ENCODE assay signal across 17 cellular contexts in genomic region chr2:236354056-236354940, GRCh38.
DNase-seq lines count a peak whose midpoint lies in the region; ATAC-seq and TF ChIP-seq lines count a peak whose summit lies in the region.
"Had no signal": no experiment of that assay in that cellular context is flagged by ENCODE, and none has a peak within 500 bp of the region (broad histone marks: within the 10 kb centered on the region; RNA-seq: fewer than 3 reads in every experiment).

No MANE protein-coding gene starts in this region.

- peaks cover 2% of the 10 kb centered on the region for H3K4me1 Mint-ChIP-seq in activated CD8-positive, alpha-beta memory T cell treated with anti-CD3 and anti-CD28 coated beads, Interleukin-2, amount 10 ng/mL, durations not matched to agents 7 days and 5 days
- peaks cover 8% of the 10 kb centered on the region for H3K4me1 Mint-ChIP-seq in stimulated activated naive CD8-positive, alpha-beta T cell treated with anti-CD3 and anti-CD28 coated beads, Interleukin-15, amount 100 ng/mL, for 72 hours
- H3K4me1 Mint-ChIP-seq in neural crest cell, result peaks cover 12% of the 10 kb centered on the region

- no peaks in the 10 kb centered on the region for H3K36me3 Mint-ChIP-seq in activated CD8-positive, alpha-beta memory T cell treated with anti-CD3 and anti-CD28 coated beads, Interleukin-2, amount 10 ng/mL, durations not matched to agents 7 days and 5 days
- no peaks in the 10 kb centered on the region for H3K36me3 Mint-ChIP-seq in neural crest cell (ENCODE audit: low read depth)
- H3K36me3 Mint-ChIP-seq: CD4-positive, CD25-positive, alpha-beta regulatory T cell had no signal

- H3K27me3 Mint-ChIP-seq in activated CD8-positive, alpha-beta memory T cell treated with anti-CD3 and anti-CD28 coated beads, Interleukin-2, amount 10 ng/mL, durations not matched to agents 7 days and 5 days, result no peaks in the 10 kb centered on the region
- peaks cover 10% of the 10 kb centered on the region for H3K27me3 Mint-ChIP-seq in stimulated activated naive CD8-positive, alpha-beta T cell treated with anti-CD3 and anti-CD28 coated beads, Interleukin-15, amount 100 ng/mL, for 72 hours
- H3K27me3 Mint-ChIP-seq in neural crest cell (ENCODE audit: low read depth), result no peaks in the 10 kb centered on the region

- TF ChIP-seq CTCF in neural crest cell (conservative IDR thresholded peaks at IDR 0.05) (no peak), vagina (IDR thresholded peaks at IDR 0.05) (no peak), Peyer's patch (IDR thresholded peaks at IDR 0.05) (no peak)

- intact Hi-C loops in vagina (cut with DNase I), result loop anchor here (5.0 kb wide), 1 partner anchor 708 kb away; no protein-coding TSS in a partner anchor

- H3K27me3 ChIP-seq in vagina (no peaks in the 10 kb centered on the region), Peyer's patch (no peaks in the 10 kb centered on the region)
- H3K27me3 ChIP-seq: BLaER1 treated with 17β-estradiol and CSF1 and Interleukin-3, amounts not matched to agents 10 nM and 100 nM had no signal

- peak; percentile 35 for DNase-seq in activated CD8-positive, alpha-beta memory T cell treated with anti-CD3 and anti-CD28 coated beads, Interleukin-2, amount 10 ng/mL, durations not matched to agents 7 days and 5 days
- DNase-seq in activated CD8-positive, alpha-beta memory T cell treated with anti-CD3 and anti-CD28 coated beads, Interleukin-2, amount 50 U/mL, for 48 hours, result no peak
- no peak for DNase-seq in stimulated activated naive CD8-positive, alpha-beta T cell treated with anti-CD3 and anti-CD28 coated beads, Interleukin-15, amount 100 ng/mL, for 72 hours
- no peak for DNase-seq in stimulated activated naive CD8-positive, alpha-beta T cell treated with anti-CD3 and anti-CD28 coated beads, Interleukin-15, Interleukin-2, amounts not matched to agents 100 U/mL and 50 U/mL, for 24 hours
- no peak for DNase-seq in neural crest cell (ENCODE audit: low read depth, low spot score)
- peak; percentile 71 to 89 for DNase-seq in vagina (ENCODE audit: extremely low spot score in 2 of 2)
- DNase-seq in HK-2 (ENCODE audit: unreplicated experiment), result no peak
- DNase-seq in Peyer's patch, result no peak
- DNase-seq: 8988T; ACHN; CD4-positive, CD25-positive, alpha-beta regulatory T cell; DMS 273 treated with DMSO at 0.1 percent for 48 hours; GOT3; IMR-90 had no signal

- H3K9me3 Mint-ChIP-seq in activated CD8-positive, alpha-beta memory T cell treated with anti-CD3 and anti-CD28 coated beads, Interleukin-2, amount 10 ng/mL, durations not matched to agents 7 days and 5 days (ENCODE audit: low read depth), result no peaks in the 10 kb centered on the region
- no peaks in the 10 kb centered on the region for H3K9me3 Mint-ChIP-seq in stimulated activated naive CD8-positive, alpha-beta T cell treated with anti-CD3 and anti-CD28 coated beads, Interleukin-15, amount 100 ng/mL, for 72 hours
- H3K9me3 Mint-ChIP-seq in neural crest cell, result no peaks in the 10 kb centered on the region
- H3K9me3 Mint-ChIP-seq: CD4-positive, CD25-positive, alpha-beta regulatory T cell had no signal

- no peak overlapping the region for H3K27ac Mint-ChIP-seq in activated CD8-positive, alpha-beta memory T cell treated with anti-CD3 and anti-CD28 coated beads, Interleukin-2, amount 10 ng/mL, durations not matched to agents 7 days and 5 days
- no peak overlapping the region for H3K27ac Mint-ChIP-seq in stimulated activated naive CD8-positive, alpha-beta T cell treated with anti-CD3 and anti-CD28 coated beads, Interleukin-15, amount 100 ng/mL, for 72 hours
- peak overlapping the region; percentile 73 for H3K27ac Mint-ChIP-seq in neural crest cell (ENCODE audit: unreplicated experiment)

- no peak for TF ChIP-seq POLR2A in vagina (IDR thresholded peaks at IDR 0.05)
- TF ChIP-seq POLR2A in Peyer's patch (IDR thresholded peaks at IDR 0.05), result no peak

- ATAC-seq in activated CD8-positive, alpha-beta memory T cell treated with anti-CD3 and anti-CD28 coated beads, Interleukin-2, amount 10 ng/mL, durations not matched to agents 7 days and 5 days, result no peak
- ATAC-seq in stimulated activated naive CD8-positive, alpha-beta T cell treated with anti-CD3 and anti-CD28 coated beads, Interleukin-15, amount 100 ng/mL, for 72 hours, result peak; percentile 38
- ATAC-seq in stimulated activated naive CD8-positive, alpha-beta T cell treated with anti-CD3 and anti-CD28 coated beads, Interleukin-15, Interleukin-2, amounts not matched to agents 100 U/mL and 50 U/mL, for 24 hours, result no peak
- ATAC-seq: HCT116 had no signal

- H3K27ac ChIP-seq in vagina, result no peak overlapping the region
- H3K27ac ChIP-seq in Peyer's patch, result no peak overlapping the region
- H3K27ac ChIP-seq: BLaER1 treated with 17β-estradiol and CSF1 and Interleukin-3, amounts not matched to agents 10 nM and 100 nM; HL-60 had no signal

- H3K36me3 ChIP-seq in vagina (no peaks in the 10 kb centered on the region), Peyer's patch (no peaks in the 10 kb centered on the region)
- H3K36me3 ChIP-seq: BLaER1 treated with 17β-estradiol and CSF1 and Interleukin-3, amounts not matched to agents 10 nM and 100 nM had no signal

- CTCF ChIA-PET in activated CD8-positive, alpha-beta memory T cell treated with anti-CD3 and anti-CD28 coated beads, Interleukin-2, amount 10 ng/mL, durations not matched to agents 7 days and 5 days (lab: Charles Lee), result interaction anchor here (0.9 to 2.9 kb wide), 7 partner anchors 18 to 709 kb away, joined by 3 to 8 read pairs (median 3); partner anchors contain the start of gene ACKR3

- H3K4me3 ChIP-seq in vagina (no peak overlapping the region), Peyer's patch (no peak overlapping the region)
- H3K4me3 ChIP-seq: BLaER1 treated with 17β-estradiol and CSF1 and Interleukin-3, amounts not matched to agents 10 nM and 100 nM had no signal

- no peaks in the 10 kb centered on the region for H3K4me1 ChIP-seq in vagina
- H3K4me1 ChIP-seq in Peyer's patch, result no peaks in the 10 kb centered on the region

- H3K4me3 Mint-ChIP-seq in activated CD8-positive, alpha-beta memory T cell treated with anti-CD3 and anti-CD28 coated beads, Interleukin-2, amount 10 ng/mL, durations not matched to agents 7 days and 5 days, result no peak overlapping the region
- no peak overlapping the region for H3K4me3 Mint-ChIP-seq in stimulated activated naive CD8-positive, alpha-beta T cell treated with anti-CD3 and anti-CD28 coated beads, Interleukin-15, amount 100 ng/mL, for 72 hours
- no peak overlapping the region for H3K4me3 Mint-ChIP-seq in neural crest cell
- H3K4me3 Mint-ChIP-seq: CD4-positive, CD25-positive, alpha-beta regulatory T cell had no signal

- H3K9me3 ChIP-seq in vagina (no peaks in the 10 kb centered on the region), Peyer's patch (no peaks in the 10 kb centered on the region)
- H3K9me3 ChIP-seq: BLaER1 treated with 17β-estradiol and CSF1 and Interleukin-3, amounts not matched to agents 10 nM and 100 nM had no signal

Comparison
In these comparisons a context has a peak if more than half of its experiments do, and no peak if none do; other contexts are left out.
1. DNase-seq: peak in activated CD8-positive, alpha-beta memory T cell treated with anti-CD3 and anti-CD28 coated beads, Interleukin-2, amount 10 ng/mL, durations not matched to agents 7 days and 5 days (single experiment) and vagina (2 of 2); none in activated CD8-positive, alpha-beta memory T cell treated with anti-CD3 and anti-CD28 coated beads, Interleukin-2, amount 50 U/mL, for 48 hours (single experiment), stimulated activated naive CD8-positive, alpha-beta T cell treated with anti-CD3 and anti-CD28 coated beads, Interleukin-15, amount 100 ng/mL, for 72 hours (0 of 2), stimulated activated naive CD8-positive, alpha-beta T cell treated with anti-CD3 and anti-CD28 coated beads, Interleukin-15, Interleukin-2, amounts not matched to agents 100 U/mL and 50 U/mL, for 24 hours (single experiment), neural crest cell (single experiment), HK-2 (single experiment) and Peyer's patch (0 of 3).